Comparison of ENCODE assay signal across 14 cellular contexts in the genomic region with DNA sequence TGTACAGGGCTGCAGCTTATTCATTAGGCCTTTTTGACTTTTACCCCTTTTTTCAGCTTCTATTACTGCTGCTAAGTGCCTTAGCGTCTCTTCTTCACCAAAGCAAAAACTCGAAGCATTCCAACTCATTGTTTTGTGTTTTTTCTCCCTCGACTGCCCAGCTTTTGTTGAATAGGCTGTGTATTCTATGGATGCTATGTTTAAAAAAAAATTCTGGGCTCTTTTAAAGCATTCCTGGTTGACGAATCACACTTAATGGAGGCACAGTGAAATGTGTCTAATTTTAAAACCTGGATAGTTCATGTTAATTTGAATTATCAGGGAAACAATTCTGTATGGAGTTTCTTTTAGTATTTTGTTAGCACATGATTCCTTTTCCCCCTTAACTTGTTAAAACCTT.
A peak's percentile ranks its signal among the peaks of the same experiment; 100 is the strongest.
DNase-seq lines count a peak whose midpoint lies in the region; ATAC-seq and TF ChIP-seq lines count a peak whose summit lies in the region.
"Had no signal": no experiment of that assay in that cellular context is flagged by ENCODE, and none has a peak within 500 bp of the region (broad histone marks: within the 10 kb centered on the region; RNA-seq: fewer than 3 reads in every experiment).

No MANE protein-coding gene starts in this region.

- no peaks in the 10 kb centered on the region for H3K27me3 ChIP-seq in HUES48 (ENCODE audit: control insufficient read depth, insufficient read depth, low read length)
- no peaks in the 10 kb centered on the region for H3K27me3 ChIP-seq in WERI-Rb-1 (ENCODE audit: insufficient read depth, low read depth, severe bottlenecking)
- H3K27me3 ChIP-seq: heart left ventricle had no signal

- no peak for TF ChIP-seq CTCF in WERI-Rb-1 (IDR thresholded peaks at IDR 0.05; ENCODE audit: low read depth, low read length)

- no peak overlapping the region for H3K9ac ChIP-seq in HUES48 (ENCODE audit: low read depth, low read length)

- H3K9me3 ChIP-seq in HUES48 (ENCODE audit: control insufficient read depth, insufficient read depth, low read length) = no peaks in the 10 kb centered on the region
- H3K9me3 ChIP-seq in WERI-Rb-1 (ENCODE audit: severe bottlenecking) = no peaks in the 10 kb centered on the region
- H3K9me3 ChIP-seq: heart left ventricle had no signal

- no peak for ATAC-seq in GM21717 (IDR thresholded peaks at IDR 0.05; ENCODE audit: unreplicated experiment)
- ATAC-seq: heart left ventricle, Right ventricle myocardium inferior had no signal

- peak overlapping the region; percentile 8 for H3K27ac ChIP-seq in HUES48 (ENCODE audit: low read depth, low read length)
- no peak overlapping the region for H3K27ac ChIP-seq in WERI-Rb-1
- H3K27ac ChIP-seq: heart left ventricle had no signal

- H3K4me3 ChIP-seq in HUES48 (ENCODE audit: low read depth, low read length) (no peak overlapping the region), WERI-Rb-1 (ENCODE audit: low read depth, low read length) (no peak overlapping the region)
- H3K4me3 ChIP-seq: heart left ventricle had no signal

- peaks cover 62% of the 10 kb centered on the region for H3K4me1 ChIP-seq in HUES48 (ENCODE audit: control insufficient read depth, insufficient read depth, low read length)

- H3K36me3 ChIP-seq in HUES48 (ENCODE audit: control insufficient read depth, insufficient read depth, low read length) (peaks cover 11% of the 10 kb centered on the region), WERI-Rb-1 (peaks cover 11% of the 10 kb centered on the region)

- peak; percentile 50 for DNase-seq in AG08395 (ENCODE audit: low spot score)
- DNase-seq in astrocyte of the hippocampus (ENCODE audit: low read depth, low spot score) = peak; percentile 73
- DNase-seq in kidney tubule cell (ENCODE audit: low spot score) = peak; percentile 11
- no peak for DNase-seq in SHP77 (lab: John Stamatoyannopoulos, UW)
- DNase-seq in NCI-H1694 treated with DMSO at 0.1 percent for 48 hours (lab: John Stamatoyannopoulos, UW) = no peak
- DNase-seq in WERI-Rb-1 = no peak
- DNase-seq: cortex of kidney; H7; heart left ventricle; NCI-H1436; stimulated activated CD8-positive, alpha-beta memory T cell treated with anti-CD3 and anti-CD28 coated beads, Interleukin-4, amount 100 ng/mL, for 48 hours had no signal

Comparison
In these comparisons a context has a peak if more than half of its experiments do, and no peak if none do; other contexts are left out.
1. DNase-seq: peak in AG08395 (single experiment), astrocyte of the hippocampus (single experiment) and kidney tubule cell (single experiment); none in SHP77 (0 of 2), NCI-H1694 treated with DMSO at 0.1 percent for 48 hours (single experiment) and WERI-Rb-1 (single experiment).